Comparison of ENCODE assay signal across 2 cellular contexts in genomic region chr10:94626476-94626875, GRCh38.
TF ChIP-seq lines count a peak whose summit lies in the region.

No MANE protein-coding gene starts in this region.

TF ChIP-seq in H1, 55 proteins besides CTCF, POLR2A, EP300 and RAD21:
- TF ChIP-seq EZH2 (IDR thresholded peaks at IDR 0.05; ENCODE audit: low read depth, low read length, severe bottlenecking) = no peak
- TF ChIP-seq NANOG (IDR thresholded peaks at IDR 0.05; ENCODE audit: insufficient read depth, low read depth, low read length, poor library complexity, severe bottlenecking) = no peak
- no peak for TF ChIP-seq BRCA1 (IDR thresholded peaks at IDR 0.05; ENCODE audit: low read depth, low read length)
- TF ChIP-seq SIX5 (IDR thresholded peaks at IDR 0.05; ENCODE audit: low read depth, low read length) = no peak
- TF ChIP-seq BCL11A (IDR thresholded peaks at IDR 0.05; ENCODE audit: low read depth in 2 of 2, low read length in 2 of 2) = no peak

TF ChIP-seq in HEK293T, 16 proteins besides CTCF, POLR2A, EP300 and RAD21:
- TF ChIP-seq L3MBTL2 (conservative IDR thresholded peaks at IDR 0.05) (no peak), ZNF384 (IDR thresholded peaks at IDR 0.05) (no peak), FOXM1 (IDR thresholded peaks at IDR 0.05; ENCODE audit: borderline replicate concordance) (no peak), BHLHE40 (IDR thresholded peaks at IDR 0.05; ENCODE audit: borderline replicate concordance) (no peak), CTBP1 (IDR thresholded peaks at IDR 0.05; ENCODE audit: borderline replicate concordance) (no peak), FOXA1 (IDR thresholded peaks at IDR 0.05) (no peak), ARNT (IDR thresholded peaks at IDR 0.05) (no peak), TARDBP (IDR thresholded peaks at IDR 0.05) (no peak), HDGF (IDR thresholded peaks at IDR 0.05; ENCODE audit: borderline replicate concordance) (no peak), SUZ12 (IDR thresholded peaks at IDR 0.05) (no peak), LEF1 (IDR thresholded peaks at IDR 0.05; ENCODE audit: borderline replicate concordance) (no peak), NFRKB (IDR thresholded peaks at IDR 0.05) (no peak), ELF4 (IDR thresholded peaks at IDR 0.05) (no peak), FOXK2 (IDR thresholded peaks at IDR 0.05) (no peak), SP1 (IDR thresholded peaks at IDR 0.05) (no peak)
- TF ChIP-seq, protein P1, sequence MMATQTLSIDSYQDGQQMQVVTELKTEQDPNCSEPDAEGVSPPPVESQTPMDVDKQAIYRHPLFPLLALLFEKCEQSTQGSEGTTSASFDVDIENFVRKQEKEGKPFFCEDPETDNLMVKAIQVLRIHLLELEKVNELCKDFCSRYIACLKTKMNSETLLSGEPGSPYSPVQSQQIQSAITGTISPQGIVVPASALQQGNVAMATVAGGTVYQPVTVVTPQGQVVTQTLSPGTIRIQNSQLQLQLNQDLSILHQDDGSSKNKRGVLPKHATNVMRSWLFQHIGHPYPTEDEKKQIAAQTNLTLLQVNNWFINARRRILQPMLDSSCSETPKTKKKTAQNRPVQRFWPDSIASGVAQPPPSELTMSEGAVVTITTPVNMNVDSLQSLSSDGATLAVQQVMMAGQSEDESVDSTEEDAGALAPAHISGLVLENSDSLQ (IDR thresholded peaks at IDR 0.05) = no peak
TF ChIP-seq in HEK293T: peak in this region for 0.
